In the genomic region with DNA sequence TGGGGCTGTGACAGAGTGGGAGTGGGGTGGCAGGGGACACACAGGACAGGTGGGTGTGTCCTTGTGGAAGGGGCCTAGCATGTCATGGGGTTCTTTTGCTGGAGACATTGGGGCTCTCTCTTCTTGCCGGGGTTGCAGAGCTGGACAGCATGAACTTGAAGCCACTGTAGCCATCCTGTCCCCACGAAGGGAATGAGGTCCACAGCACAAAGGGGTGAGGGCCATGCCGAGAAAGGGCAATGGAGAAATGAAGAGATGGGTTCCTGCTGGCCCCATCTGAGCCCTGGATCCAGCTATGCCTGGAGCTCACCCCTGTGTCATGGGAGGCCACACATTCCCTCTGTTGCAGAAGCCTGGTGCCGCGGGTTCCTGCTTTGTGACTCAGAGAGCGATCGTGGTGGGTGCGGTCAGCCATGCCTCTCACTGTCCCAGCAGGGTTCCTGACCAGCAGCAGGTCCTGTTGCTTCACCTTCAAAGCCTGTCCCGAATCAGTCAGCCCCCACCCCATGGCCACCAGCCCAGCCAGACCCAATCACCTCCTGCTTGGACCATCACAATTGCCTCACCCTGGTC, we compare ENCODE assay signal across 10 cellular contexts. TPM values are rescaled to one million over a fixed set of nuclear protein-coding genes. Genes with fewer than 3 reads are reported as not detected.
A peak's percentile ranks its signal among the peaks of the same experiment; 100 is the strongest.
DNase-seq lines count a peak whose midpoint lies in the region; ATAC-seq and TF ChIP-seq lines count a peak whose summit lies in the region.
"Had no signal": no experiment of that assay in that cellular context is flagged by ENCODE, and none has a peak within 500 bp of the region (broad histone marks: within the 10 kb centered on the region; RNA-seq: fewer than 3 reads in every experiment).

No MANE protein-coding gene starts in this region.

- CTCF ChIA-PET in activated naive CD4-positive, alpha-beta T cell treated with anti-CD3 and anti-CD28 coated beads, Interleukin-2, amount 10 ng/mL, durations not matched to agents 7 days and 5 days (lab: Charles Lee), result interaction anchor here (0.9 kb wide), 1 partner anchor 10 kb away, joined by 3 read pairs; no protein-coding TSS in a partner anchor

- no peak overlapping the region for H3K9ac ChIP-seq in GM23248

- in situ Hi-C loops in GM23248 (cut with MboI), result no loop called here

- H3K27ac Mint-ChIP-seq in activated naive CD4-positive, alpha-beta T cell treated with anti-CD3 and anti-CD28 coated beads, Interleukin-2, amount 10 ng/mL, durations not matched to agents 7 days and 5 days, result no peak overlapping the region

- ATAC-seq in left lobe of liver (no peak), GM21381 (IDR thresholded peaks at IDR 0.05; ENCODE audit: unreplicated experiment) (no peak), omental fat pad (ENCODE audit: low FRiP score) (no peak)

- H4K20me1 ChIP-seq in GM23248 (ENCODE audit: insufficient read depth), result no peaks in the 10 kb centered on the region

- no peaks in the 10 kb centered on the region for H3F3A ChIP-seq in GM23248 (ENCODE audit: insufficient read depth)

- no peaks in the 10 kb centered on the region for H3K27me3 Mint-ChIP-seq in activated naive CD4-positive, alpha-beta T cell treated with anti-CD3 and anti-CD28 coated beads, Interleukin-2, amount 10 ng/mL, durations not matched to agents 7 days and 5 days

- no peak overlapping the region for H3K4me2 ChIP-seq in GM23248 (ENCODE audit: unreplicated experiment)

- peaks cover 10% of the 10 kb centered on the region for H3K4me1 ChIP-seq in GM23248 (ENCODE audit: insufficient read depth)

- no peak overlapping the region for H3K4me3 Mint-ChIP-seq in activated naive CD4-positive, alpha-beta T cell treated with anti-CD3 and anti-CD28 coated beads, Interleukin-2, amount 10 ng/mL, durations not matched to agents 7 days and 5 days

- no peaks in the 10 kb centered on the region for H3K27me3 ChIP-seq in GM23248 (replicated peaks; ENCODE audit: insufficient read depth)

- H3K79me2 ChIP-seq in GM23248 (ENCODE audit: insufficient read depth), result no peaks in the 10 kb centered on the region

- DNase-seq in GM23248 (peak; percentile 95), NOMO-1 treated with DMSO at 0.1 percent for 48 hours (lab: John Stamatoyannopoulos, UW; ENCODE audit: unreplicated experiment) (peak; percentile 89), choroid plexus epithelial cell (ENCODE audit: low read depth) (peak; percentile 92), non-pigmented ciliary epithelial cell (ENCODE audit: low read depth) (peak; percentile 68), left lobe of liver (ENCODE audit: low spot score) (no peak), omental fat pad (ENCODE audit: low spot score) (no peak)
- DNase-seq in activated naive CD4-positive, alpha-beta T cell treated with anti-CD3 and anti-CD28 coated beads, Interleukin-2, amount 10 ng/mL, durations not matched to agents 7 days and 5 days, result no peak
- DNase-seq: activated T-cell treated with anti-CD3 and anti-CD28 coated beads for 4 hours, RPMI8226 had no signal

- H3K27ac ChIP-seq in GM23248, result no peak overlapping the region

- no peaks in the 10 kb centered on the region for H3K9me3 Mint-ChIP-seq in activated naive CD4-positive, alpha-beta T cell treated with anti-CD3 and anti-CD28 coated beads, Interleukin-2, amount 10 ng/mL, durations not matched to agents 7 days and 5 days

- no peaks in the 10 kb centered on the region for H3K9me2 ChIP-seq in GM23248 (ENCODE audit: insufficient read depth)

- no peaks in the 10 kb centered on the region for H3K36me3 Mint-ChIP-seq in activated naive CD4-positive, alpha-beta T cell treated with anti-CD3 and anti-CD28 coated beads, Interleukin-2, amount 10 ng/mL, durations not matched to agents 7 days and 5 days

- TF ChIP-seq CTCF in choroid plexus epithelial cell (conservative IDR thresholded peaks at IDR 0.05; ENCODE audit: low read depth, low read length), result no peak
- no peak for TF ChIP-seq CTCF in omental fat pad (IDR thresholded peaks at IDR 0.05)

- H3K4me1 Mint-ChIP-seq in activated naive CD4-positive, alpha-beta T cell treated with anti-CD3 and anti-CD28 coated beads, Interleukin-2, amount 10 ng/mL, durations not matched to agents 7 days and 5 days, result no peaks in the 10 kb centered on the region

- no peaks in the 10 kb centered on the region for H3K9me3 ChIP-seq in GM23248 (ENCODE audit: low read depth)

- no peaks in the 10 kb centered on the region for H3K36me3 ChIP-seq in GM23248 (ENCODE audit: low read depth)

- no peak overlapping the region for H3K4me3 ChIP-seq in GM23248
- no peak overlapping the region for H3K4me3 ChIP-seq in choroid plexus epithelial cell (ENCODE audit: low read depth, low read length)

- 33 to 46% methylated on average over 9 of the region's 9 CpGs for WGBS in GM23248 (ENCODE audit: low coverage in 1 of 2, low lambda C conversion rate in 2 of 2, missing lambda C conversion rate in 2 of 2), 2 experiments

- no peak overlapping the region for H2AFZ ChIP-seq in GM23248

RNA-seq across cellular contexts. Expression of gene DNAJB8, which starts 50.0 kb away (rescaled TPM):
- total RNA-seq in GM23248 (2014; rRNA removed; shearing (Covaris generic)), result not detected in 2 replicates
- polyA plus RNA-seq in GM23248 (2016; fragmentation: Nextera tagmentation; extraction: Ambion mirVana), result not detected in 2 replicates
- total RNA-seq in left lobe of liver, result not detected
- not detected for total RNA-seq in omental fat pad

Comparison
In these comparisons a context has a peak if more than half of its experiments do, and no peak if none do; other contexts are left out.
1. DNase-seq: peak in GM23248 (single experiment), NOMO-1 treated with DMSO at 0.1 percent for 48 hours (single experiment), choroid plexus epithelial cell (single experiment) and non-pigmented ciliary epithelial cell (single experiment); none in left lobe of liver (single experiment), activated naive CD4-positive, alpha-beta T cell treated with anti-CD3 and anti-CD28 coated beads, Interleukin-2, amount 10 ng/mL, durations not matched to agents 7 days and 5 days (single experiment) and omental fat pad (single experiment).